Comparison of ENCODE assay signal across 15 cellular contexts in genomic region chr2:238963970-238964331, GRCh38.
DNase-seq lines count a peak whose midpoint lies in the region; TF ChIP-seq lines count a peak whose summit lies in the region.
"Had no signal": no experiment of that assay in that cellular context is flagged by ENCODE, and none has a peak within 500 bp of the region (broad histone marks: within the 10 kb centered on the region; RNA-seq: fewer than 3 reads in every experiment).

No MANE protein-coding gene starts in this region.

- no peak overlapping the region for H3K9ac ChIP-seq in neuronal stem cell (ENCODE audit: low read depth, low read length, poor library complexity)

- no peak overlapping the region for H2BK12ac ChIP-seq in neuronal stem cell (ENCODE audit: low read length)

- peak overlapping the region; percentile 6 for H2BK120ac ChIP-seq in neuronal stem cell (ENCODE audit: low read depth, low read length)

- no peaks in the 10 kb centered on the region for H3K4me1 Mint-ChIP-seq in immature natural killer cell
- H3K4me1 Mint-ChIP-seq: CD4-positive, alpha-beta memory T cell had no signal

- no peak overlapping the region for H2AFZ ChIP-seq in neuronal stem cell (ENCODE audit: low read length)

- H3K9me3 Mint-ChIP-seq in immature natural killer cell = no peaks in the 10 kb centered on the region

- no peak overlapping the region for H3K4me3 Mint-ChIP-seq in immature natural killer cell
- H3K4me3 Mint-ChIP-seq: CD4-positive, alpha-beta memory T cell; HFFc6 had no signal

- no peaks in the 10 kb centered on the region for H3K79me1 ChIP-seq in neuronal stem cell (ENCODE audit: low read depth, low read length)

- H3K36me3 ChIP-seq in neuronal stem cell (replicated peaks in 1 of 2; ENCODE audit: control insufficient read depth in 2 of 2, insufficient read depth in 2 of 2, low read length in 2 of 2) (no peaks in the 10 kb centered on the region), stomach (no peaks in the 10 kb centered on the region)
- H3K36me3 ChIP-seq: HAP-1 had no signal

- TF ChIP-seq EP300 in stomach (IDR thresholded peaks at IDR 0.05) = no peak

- no peak overlapping the region for H2BK5ac ChIP-seq in neuronal stem cell (ENCODE audit: low read length)

- no peak overlapping the region for H3K18ac ChIP-seq in neuronal stem cell (ENCODE audit: low read length)

- intact Hi-C loops in stomach (cut with DNase I; ENCODE audit: low total_unique reads) = no loop called here

- no peak overlapping the region for H3K27ac Mint-ChIP-seq in immature natural killer cell
- H3K27ac Mint-ChIP-seq: CD4-positive, alpha-beta memory T cell had no signal

- DNase-seq in choroid plexus epithelial cell (ENCODE audit: low read depth) = peak; percentile 16
- DNase-seq in mucosa of gallbladder (ENCODE audit: low spot score) = peak; percentile 5
- no peak for DNase-seq in neuronal stem cell (ENCODE audit: low spot score)
- no peak for DNase-seq in stomach
- DNase-seq in NCI-H1417 treated with DMSO at 0.1 percent for 48 hours (lab: John Stamatoyannopoulos, UW) = no peak
- DNase-seq in immature natural killer cell = no peak
- DNase-seq: C1 segment of cervical spinal cord; Calu3; CD4-positive, alpha-beta memory T cell; COR-L47; DMS53; DMS79 treated with DMSO at 0.1 percent for 48 hours; GOT3; HFFc6 had no signal

- H3K14ac ChIP-seq in neuronal stem cell (ENCODE audit: low read length) = no peak overlapping the region

- no peak overlapping the region for H2AK5ac ChIP-seq in neuronal stem cell (ENCODE audit: low read depth, low read length)

- no peak for TF ChIP-seq POLR2A in stomach (IDR thresholded peaks at IDR 0.05)

- no peak overlapping the region for H4K91ac ChIP-seq in neuronal stem cell (ENCODE audit: low read depth, low read length, poor library complexity)

- H3K27ac ChIP-seq in neuronal stem cell (replicated peaks; ENCODE audit: low read length) = no peak overlapping the region
- no peak overlapping the region for H3K27ac ChIP-seq in stomach

- H3K9me3 ChIP-seq in neuronal stem cell (replicated peaks in 1 of 2; ENCODE audit: control insufficient read depth in 2 of 2, insufficient read depth in 1 of 2, low read depth in 1 of 2, low read length in 2 of 2) = no peaks in the 10 kb centered on the region
- H3K9me3 ChIP-seq in stomach = no peaks in the 10 kb centered on the region
- H3K9me3 ChIP-seq: HAP-1 had no signal

- H3K4me3 ChIP-seq in choroid plexus epithelial cell (ENCODE audit: low read depth, low read length) (no peak overlapping the region), neuronal stem cell (ENCODE audit: low read length in 2 of 2) (no peak overlapping the region), stomach (no peak overlapping the region)
- H3K4me3 ChIP-seq: HAP-1 had no signal

- no peak for TF ChIP-seq CTCF in choroid plexus epithelial cell (conservative IDR thresholded peaks at IDR 0.05; ENCODE audit: low read depth, low read length)
- TF ChIP-seq CTCF in stomach (IDR thresholded peaks at IDR 0.05) = no peak

- WGBS in neuronal stem cell (ENCODE audit: extremely low coverage in 2 of 2, insufficient read length in 2 of 2, insufficient replicate concordance in 1 of 2), 2 donors = no CpG with 5 or more reads among the region's 2 CpGs
- 62 to 75% (median 71%) methylated on average over 2 of the region's 2 CpGs for WGBS in stomach, 5 donors

- no peak overlapping the region for H3K4ac ChIP-seq in neuronal stem cell (ENCODE audit: low read length)

- H3K23ac ChIP-seq in neuronal stem cell (ENCODE audit: low read depth, low read length, poor library complexity) = no peak overlapping the region

- H3K4me2 ChIP-seq in neuronal stem cell (ENCODE audit: insufficient read depth, low read length, poor library complexity, severe bottlenecking) = no peak overlapping the region

- no peak overlapping the region for H2BK15ac ChIP-seq in neuronal stem cell (ENCODE audit: low read length)

- H3K27me3 ChIP-seq in neuronal stem cell (ENCODE audit: control insufficient read depth in 3 of 3, insufficient read depth in 3 of 3, low read depth in 1 of 3, low read length in 3 of 3) = peaks cover 0 to 3% (median 0%) of the 10 kb centered on the region in 3 experiments
- peaks cover 0 to 3% (median 0%) of the 10 kb centered on the region in 3 donors for H3K27me3 ChIP-seq in stomach

- H3K36me3 Mint-ChIP-seq in immature natural killer cell = no peaks in the 10 kb centered on the region
- H3K36me3 Mint-ChIP-seq: CD4-positive, alpha-beta memory T cell had no signal

- H4K8ac ChIP-seq in neuronal stem cell (ENCODE audit: low read depth, low read length) = no peak overlapping the region

- peaks cover 0 to 4% (median 0%) of the 10 kb centered on the region in 3 donors for H3K27me3 Mint-ChIP-seq in immature natural killer cell (ENCODE audit: low read depth in 3 of 3)

- H3K4me1 ChIP-seq in neuronal stem cell (ENCODE audit: control insufficient read depth in 2 of 2, insufficient read depth in 1 of 2, low read depth in 1 of 2, low read length in 2 of 2) = peaks cover 0 to 4% of the 10 kb centered on the region in 2 donors
- no peaks in the 10 kb centered on the region for H3K4me1 ChIP-seq in stomach
- H3K4me1 ChIP-seq: HAP-1 had no signal

Comparison
In these comparisons a context has a peak if more than half of its experiments do, and no peak if none do; other contexts are left out.
1. DNase-seq: peak in choroid plexus epithelial cell (single experiment) and mucosa of gallbladder (single experiment); none in neuronal stem cell (single experiment), stomach (single experiment), NCI-H1417 treated with DMSO at 0.1 percent for 48 hours (single experiment) and immature natural killer cell (0 of 3).